8 cellular contexts compared by ENCODE assay signal in genomic region chr2:179049546-179050311, GRCh38. TPM values are rescaled to one million over a fixed set of nuclear protein-coding genes. Genes with fewer than 3 reads are reported as not detected.
A peak's percentile ranks its signal among the peaks of the same experiment; 100 is the strongest.
DNase-seq lines count a peak whose midpoint lies in the region; ATAC-seq and TF ChIP-seq lines count a peak whose summit lies in the region.

A gene with protein sequence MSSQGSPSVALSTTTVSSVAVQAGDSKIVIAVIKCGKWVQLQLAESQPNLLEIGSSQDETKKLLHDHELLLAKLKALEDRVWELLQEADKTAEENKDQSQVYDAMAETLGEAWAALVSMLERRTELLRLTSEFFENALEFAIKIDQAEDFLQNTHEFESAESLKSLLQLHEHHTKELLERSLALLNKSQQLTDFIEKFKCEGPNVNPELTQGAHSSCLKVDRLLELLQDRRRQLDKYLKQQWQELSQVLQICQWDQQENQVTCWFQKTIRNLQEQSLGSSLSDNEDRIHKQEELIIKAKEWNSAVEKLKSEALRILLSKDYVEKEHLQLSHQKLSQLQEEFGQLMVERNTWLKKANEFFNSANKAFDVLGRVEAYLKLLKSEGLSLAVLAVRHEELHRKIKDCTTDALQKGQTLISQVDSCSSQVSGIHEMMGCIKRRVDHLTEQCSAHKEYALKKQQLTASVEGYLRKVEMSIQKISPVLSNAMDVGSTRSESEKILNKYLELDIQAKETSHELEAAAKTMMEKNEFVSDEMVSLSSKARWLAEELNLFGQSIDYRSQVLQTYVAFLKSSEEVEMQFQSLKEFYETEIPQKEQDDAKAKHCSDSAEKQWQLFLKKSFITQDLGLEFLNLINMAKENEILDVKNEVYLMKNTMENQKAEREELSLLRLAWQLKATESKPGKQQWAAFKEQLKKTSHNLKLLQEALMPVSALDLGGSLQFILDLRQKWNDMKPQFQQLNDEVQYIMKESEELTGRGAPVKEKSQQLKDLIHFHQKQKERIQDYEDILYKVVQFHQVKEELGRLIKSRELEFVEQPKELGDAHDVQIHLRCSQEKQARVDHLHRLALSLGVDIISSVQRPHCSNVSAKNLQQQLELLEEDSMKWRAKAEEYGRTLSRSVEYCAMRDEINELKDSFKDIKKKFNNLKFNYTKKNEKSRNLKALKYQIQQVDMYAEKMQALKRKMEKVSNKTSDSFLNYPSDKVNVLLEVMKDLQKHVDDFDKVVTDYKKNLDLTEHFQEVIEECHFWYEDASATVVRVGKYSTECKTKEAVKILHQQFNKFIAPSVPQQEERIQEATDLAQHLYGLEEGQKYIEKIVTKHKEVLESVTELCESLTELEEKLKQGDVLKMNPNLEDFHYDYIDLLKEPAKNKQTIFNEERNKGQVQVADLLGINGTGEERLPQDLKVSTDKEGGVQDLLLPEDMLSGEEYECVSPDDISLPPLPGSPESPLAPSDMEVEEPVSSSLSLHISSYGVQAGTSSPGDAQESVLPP (N-terminal part only) (minus strand): TSS chr2:179050137. CDS start chr2:179049941, 196 bp downstream.

- peaks cover 4% of the 10 kb centered on the region for H3K36me3 ChIP-seq in left ventricle myocardium inferior
- no peaks in the 10 kb centered on the region for H3K36me3 ChIP-seq in stomach smooth muscle (ENCODE audit: control insufficient read depth in 2 of 2, insufficient read depth in 2 of 2, low read length in 2 of 2)

- intact Hi-C loops in left ventricle myocardium inferior (cut with micrococcal nuclease): no loop called here

- H3K4me3 ChIP-seq in left ventricle myocardium inferior (peak within 1 kb of the TSS; percentile 68), stomach smooth muscle (ENCODE audit: low read length in 2 of 2) (peak within 1 kb of the TSS; percentile 40 to 57)

- peak; percentile 34 for DNase-seq in activated T-cell treated with anti-CD3 and anti-CD28 coated beads, Interleukin-2, amount 50 U/mL, for 1 hour
- DNase-seq in activated T-cell treated with anti-CD3 and anti-CD28 coated beads for 4 hours (no peak), T-helper 17 cell (no peak), left ventricle myocardium inferior (no peak), cerebellar cortex (ENCODE audit: low spot score) (no peak), DMS53 treated with DMSO at 0.1 percent for 48 hours (lab: John Stamatoyannopoulos, UW; ENCODE audit: unreplicated experiment) (no peak)

- H3K27me3 ChIP-seq in left ventricle myocardium inferior (ENCODE audit: low read depth) (no peaks in the 10 kb centered on the region), stomach smooth muscle (ENCODE audit: control insufficient read depth in 1 of 2, insufficient read depth in 2 of 2, low read length in 2 of 2) (no peaks in the 10 kb centered on the region)

- ATAC-seq in HG03064 (IDR thresholded peaks at IDR 0.05; ENCODE audit: low read depth, unreplicated experiment) (peak; percentile 58), T-helper 17 cell (peak; percentile 74)

- no peak for TF ChIP-seq CTCF in left ventricle myocardium inferior (IDR thresholded peaks at IDR 0.05; ENCODE audit: borderline replicate concordance)

- peak within 1 kb of the TSS; percentile 91 for H3K27ac ChIP-seq in left ventricle myocardium inferior (replicated peaks)
- H3K27ac ChIP-seq in stomach smooth muscle (ENCODE audit: low read length): no peak within 1 kb of the TSS

- H3K27me3 Mint-ChIP-seq in T-helper 17 cell: no peaks in the 10 kb centered on the region

- no peak within 1 kb of the TSS for H3K9ac ChIP-seq in stomach smooth muscle (ENCODE audit: low read length in 2 of 2)

- H3K4me1 Mint-ChIP-seq in T-helper 17 cell: peaks cover 3% of the 10 kb centered on the region

- no peaks in the 10 kb centered on the region for H3K36me3 Mint-ChIP-seq in T-helper 17 cell (ENCODE audit: low read depth)

- H3K9me3 ChIP-seq in T-helper 17 cell (ENCODE audit: control insufficient read depth, low read length, poor library complexity, severe bottlenecking) (no peaks in the 10 kb centered on the region), left ventricle myocardium inferior (replicated peaks) (no peaks in the 10 kb centered on the region), stomach smooth muscle (ENCODE audit: control insufficient read depth in 2 of 2, low read length in 2 of 2) (no peaks in the 10 kb centered on the region)

- H3K4me1 ChIP-seq in left ventricle myocardium inferior: peaks cover 49% of the 10 kb centered on the region
- H3K4me1 ChIP-seq in stomach smooth muscle (ENCODE audit: control insufficient read depth, insufficient read depth, low read length): peaks cover 8% of the 10 kb centered on the region

- peak within 1 kb of the TSS; percentile 82 for H3K4me3 Mint-ChIP-seq in T-helper 17 cell

- H3K27ac Mint-ChIP-seq in T-helper 17 cell: peak within 1 kb of the TSS; percentile 5

RNA-seq across cellular contexts. Expression of the gene that starts here (rescaled TPM):
- total RNA-seq in T-helper 17 cell: 10 to 100 TPM; 18.2 to 22.8 TPM
- 208 TPM for total RNA-seq in left ventricle myocardium inferior
